In genomic region chr14:39621678-39622077, GRCh38 we compare ENCODE assay signal across 35 cellular contexts.
"Had no signal": no experiment of that assay in that cellular context is flagged by ENCODE, and none has a peak within 500 bp of the region (broad histone marks: within the 10 kb centered on the region; RNA-seq: fewer than 3 reads in every experiment).

No MANE protein-coding gene starts in this region.

- H3K4me1 Mint-ChIP-seq: brain; central memory CD8-positive, alpha-beta T cell had no signal

- H3K4me1 ChIP-seq: adrenal gland, ascending aorta, body of pancreas, breast epithelium had no signal

- H3K27me3 Mint-ChIP-seq: activated naive CD4-positive, alpha-beta T cell treated with anti-CD3 and anti-CD28 coated beads, Interleukin-2, amount 10 ng/mL, durations not matched to agents 7 days and 5 days; activated naive CD4-positive, alpha-beta T cell treated with anti-CD3 and anti-CD28 coated beads, Interleukin-2, amount 50 U/mL, for 24 hours; activated naive CD8-positive, alpha-beta T cell treated with anti-CD3 and anti-CD28 coated beads, Interleukin-2, amount 10 ng/mL, durations not matched to agents 7 days and 5 days; activated naive CD8-positive, alpha-beta T cell treated with anti-CD3 and anti-CD28 coated beads, Interleukin-2, amount 50 U/mL, for 24 hours; activated T-cell treated with anti-CD3 and anti-CD28 coated beads, Interleukin-2, amount 50 U/mL, for 24 hours; activated T-helper 17 cell treated with anti-CD3 and anti-CD28 coated beads, Interleukin-2, amount 50 U/mL, for 72 hours; central memory CD8-positive, alpha-beta T cell had no signal

- H3K27ac ChIP-seq: adrenal gland, ascending aorta, body of pancreas, brain microvascular endothelial cell, breast epithelium, cardiac muscle cell had no signal

- H3K9me3 ChIP-seq: adrenal gland, ascending aorta had no signal

- H3K4me3 Mint-ChIP-seq: activated naive CD4-positive, alpha-beta T cell treated with anti-CD3 and anti-CD28 coated beads for 36 hours; activated naive CD4-positive, alpha-beta T cell treated with anti-CD3 and anti-CD28 coated beads, Interleukin-2, amount 10 ng/mL, durations not matched to agents 7 days and 5 days; activated naive CD4-positive, alpha-beta T cell treated with anti-CD3 and anti-CD28 coated beads, Interleukin-2, amount 50 U/mL, for 24 hours; activated naive CD8-positive, alpha-beta T cell treated with anti-CD3 and anti-CD28 coated beads, Interleukin-2, amount 10 ng/mL, durations not matched to agents 7 days and 5 days; activated naive CD8-positive, alpha-beta T cell treated with anti-CD3 and anti-CD28 coated beads, Interleukin-2, amount 50 U/mL, for 24 hours; activated T-cell treated with anti-CD3 and anti-CD28 coated beads, Interleukin-2, amount 50 U/mL, for 24 hours; activated T-cell treated with anti-CD3 and anti-CD28 coated beads, Interleukin-2, amount 50 U/mL, for 4 hours; activated T-cell treated with anti-CD3 and anti-CD28 coated beads, Interleukin-2, amount 50 U/mL, for 72 hours; activated T-helper 1 cell treated with anti-CD3 and anti-CD28 coated beads, Interleukin-12 subunit alpha, Interleukin-12 subunit beta, Interleukin-2, Interleukin-4 antibody, amounts not matched to agents 30 ng/mL and 10 ng/mL and 1 ng/mL, durations not matched to agents 14 hours and 24 hours and 36 hours; activated T-helper 17 cell treated with anti-CD3 and anti-CD28 coated beads, Interleukin-2, amount 50 U/mL, for 72 hours; brain; central memory CD8-positive, alpha-beta T cell had no signal

- H3K27me3 ChIP-seq: adrenal gland, ascending aorta, body of pancreas, brain microvascular endothelial cell, breast epithelium, cardiac muscle cell had no signal

- H3K36me3 ChIP-seq: adrenal gland, ascending aorta, brain microvascular endothelial cell, breast epithelium, cardiac muscle cell had no signal

- DNase-seq: activated effector memory CD4-positive, alpha-beta T cell treated with anti-CD3 and anti-CD28 coated beads, Interleukin-2, amount 50 U/mL, for 16 hours; activated effector memory CD4-positive, alpha-beta T cell treated with Interleukin-2 at 50 U/mL for 16 hours; activated gamma-delta T cell; activated gamma-delta T cell treated with Interleukin-2 at 50 U/mL for 16 hours; activated naive CD4-positive, alpha-beta T cell; activated naive CD4-positive, alpha-beta T cell treated with anti-CD3 and anti-CD28 coated beads for 36 hours; activated naive CD4-positive, alpha-beta T cell treated with anti-CD3 and anti-CD28 coated beads, Interleukin-2, amount 10 ng/mL, durations not matched to agents 7 days and 5 days; activated naive CD4-positive, alpha-beta T cell treated with anti-CD3 and anti-CD28 coated beads, Interleukin-2, amount 50 U/mL, for 16 hours; activated naive CD4-positive, alpha-beta T cell treated with Interleukin-2 at 50 U/mL for 16 hours; activated naive CD8-positive, alpha-beta T cell treated with anti-CD3 and anti-CD28 coated beads, Interleukin-2, amount 10 ng/mL, durations not matched to agents 7 days and 5 days; activated naive CD8-positive, alpha-beta T cell treated with anti-CD3 and anti-CD28 coated beads, Interleukin-2, amount 50 U/mL, for 24 hours; activated T-cell treated with anti-CD3 and anti-CD28 coated beads, Interleukin-2, amount 50 U/mL, for 1 hour; activated T-cell treated with anti-CD3 and anti-CD28 coated beads, Interleukin-2, amount 50 U/mL, for 24 hours; activated T-cell treated with anti-CD3 and anti-CD28 coated beads, Interleukin-2, amount 50 U/mL, for 4 hours; activated T-cell treated with anti-CD3 and anti-CD28 coated beads, Interleukin-2, amount 50 U/mL, for 48 hours; activated T-cell treated with anti-CD3 and anti-CD28 coated beads, Interleukin-2, amount 50 U/mL, for 72 hours; adrenal gland; amniotic stem cell; amygdala; anterior cingulate cortex; aorta; body of pancreas; brain microvascular endothelial cell; caudate nucleus; central memory CD4-positive, alpha-beta T cell; cerebellar nuclear complex had no signal

- H3K27ac Mint-ChIP-seq: activated naive CD4-positive, alpha-beta T cell treated with anti-CD3 and anti-CD28 coated beads for 36 hours; activated naive CD4-positive, alpha-beta T cell treated with anti-CD3 and anti-CD28 coated beads, Interleukin-2, amount 10 ng/mL, durations not matched to agents 7 days and 5 days; activated naive CD4-positive, alpha-beta T cell treated with anti-CD3 and anti-CD28 coated beads, Interleukin-2, amount 50 U/mL, for 24 hours; activated naive CD8-positive, alpha-beta T cell treated with anti-CD3 and anti-CD28 coated beads, Interleukin-2, amount 10 ng/mL, durations not matched to agents 7 days and 5 days; activated naive CD8-positive, alpha-beta T cell treated with anti-CD3 and anti-CD28 coated beads, Interleukin-2, amount 50 U/mL, for 24 hours; activated T-cell treated with anti-CD3 and anti-CD28 coated beads, Interleukin-2, amount 50 U/mL, for 24 hours; activated T-cell treated with anti-CD3 and anti-CD28 coated beads, Interleukin-2, amount 50 U/mL, for 72 hours; activated T-helper 1 cell treated with anti-CD3 and anti-CD28 coated beads, Interleukin-12 subunit alpha, Interleukin-12 subunit beta, Interleukin-2, Interleukin-4 antibody, amounts not matched to agents 30 ng/mL and 10 ng/mL and 1 ng/mL, durations not matched to agents 14 hours and 24 hours and 36 hours; activated T-helper 17 cell treated with anti-CD3 and anti-CD28 coated beads, Interleukin-2, amount 50 U/mL, for 72 hours; activated T-helper 2 cell treated with anti-CD3 and anti-CD28 coated beads, Interferon-gamma antibody, Interleukin-2, Interleukin-4, amounts not matched to agents 10 μg/mL and 5 μg/mL and 100 μg/mL, durations not matched to agents 14 hours and 24 hours and 36 hours; brain had no signal

- H3K4me3 ChIP-seq: adrenal gland, ascending aorta, body of pancreas, breast epithelium, cardiac muscle cell had no signal

- H3K36me3 Mint-ChIP-seq: activated naive CD4-positive, alpha-beta T cell treated with anti-CD3 and anti-CD28 coated beads, Interleukin-2, amount 10 ng/mL, durations not matched to agents 7 days and 5 days; brain had no signal
